ENCODE assay signal across 1 cellular context in the genomic region with DNA sequence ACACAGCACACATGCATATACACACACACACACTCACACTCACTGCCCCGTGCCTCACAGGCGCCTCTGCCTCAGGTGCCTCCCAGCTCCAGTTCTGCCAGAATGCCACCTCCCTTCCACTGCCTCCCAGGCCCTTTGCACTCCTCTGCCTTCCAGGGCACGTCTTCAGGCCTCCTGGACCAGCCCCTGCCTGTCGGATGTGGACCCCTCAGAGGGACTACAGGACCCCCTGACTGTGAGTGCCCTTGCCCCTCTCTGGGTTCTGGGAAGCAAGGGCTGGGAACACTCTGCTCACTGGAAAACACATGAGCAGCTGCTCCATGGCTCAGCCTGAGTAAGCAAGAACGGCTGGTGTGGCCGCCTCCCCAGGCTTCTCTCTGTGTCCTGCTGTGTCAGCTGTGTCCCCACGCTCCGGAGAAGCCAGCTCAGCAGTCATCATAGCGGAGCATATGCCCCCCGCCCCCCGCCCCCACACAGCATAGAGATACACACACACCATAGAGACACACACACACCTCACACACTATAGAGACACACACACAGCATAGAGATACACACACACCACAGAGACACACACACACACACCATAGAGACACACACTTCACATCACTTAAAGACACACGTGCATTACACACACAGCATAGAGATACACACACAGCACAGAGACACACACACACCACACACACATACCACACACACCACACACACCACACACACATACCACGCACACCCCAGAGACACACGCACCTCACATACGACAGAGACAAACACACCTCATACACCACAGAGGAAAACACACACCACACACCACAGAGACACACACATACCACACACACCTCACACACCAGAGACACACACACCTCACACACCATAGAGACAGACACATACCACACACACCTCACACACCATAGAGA.
TF ChIP-seq lines count a peak whose summit lies in the region.

No MANE protein-coding gene starts in this region.

TF ChIP-seq in GM23338, 12 proteins besides CTCF, POLR2A, EP300 and RAD21 (continued from another document):
- TF ChIP-seq, protein P1, sequence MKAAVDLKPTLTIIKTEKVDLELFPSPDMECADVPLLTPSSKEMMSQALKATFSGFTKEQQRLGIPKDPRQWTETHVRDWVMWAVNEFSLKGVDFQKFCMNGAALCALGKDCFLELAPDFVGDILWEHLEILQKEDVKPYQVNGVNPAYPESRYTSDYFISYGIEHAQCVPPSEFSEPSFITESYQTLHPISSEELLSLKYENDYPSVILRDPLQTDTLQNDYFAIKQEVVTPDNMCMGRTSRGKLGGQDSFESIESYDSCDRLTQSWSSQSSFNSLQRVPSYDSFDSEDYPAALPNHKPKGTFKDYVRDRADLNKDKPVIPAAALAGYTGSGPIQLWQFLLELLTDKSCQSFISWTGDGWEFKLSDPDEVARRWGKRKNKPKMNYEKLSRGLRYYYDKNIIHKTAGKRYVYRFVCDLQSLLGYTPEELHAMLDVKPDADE (IDR thresholded peaks at IDR 0.05), result no peak
- no peak for TF ChIP-seq POLR2AphosphoS5 (IDR thresholded peaks at IDR 0.05; ENCODE audit: low read depth)
- no peak for TF ChIP-seq EZH2 (IDR thresholded peaks at IDR 0.05; ENCODE audit: low read depth, unreplicated experiment)
- TF ChIP-seq NANOG (IDR thresholded peaks at IDR 0.05; ENCODE audit: borderline replicate concordance), result no peak
- no peak for TF ChIP-seq ZNF114 (CRISPR knock-in tag; IDR thresholded peaks at IDR 0.05)
